1 cellular context compared by ENCODE assay signal in genomic region chr6:142302427-142303190, GRCh38.
TF ChIP-seq lines count a peak whose summit lies in the region.

No MANE protein-coding gene starts in this region.

TF ChIP-seq in HEK293, 187 proteins besides CTCF, POLR2A, EP300 and RAD21 (continued from another document):
- peak; percentile 55; the same call in 1 of the 2 replicates for TF ChIP-seq ZNF362 (tag by site-specific recombination; IDR thresholded peaks at IDR 0.05)
- no peak for TF ChIP-seq ZNF670 (tag by site-specific recombination; IDR thresholded peaks at IDR 0.05; ENCODE audit: low read depth)
- TF ChIP-seq REPIN1 (tag by site-specific recombination; IDR thresholded peaks at IDR 0.05; ENCODE audit: low read depth) = no peak
- no peak for TF ChIP-seq ZNF133 (tag by site-specific recombination; IDR thresholded peaks at IDR 0.05)
- TF ChIP-seq ZNF280D (tag by site-specific recombination; IDR thresholded peaks at IDR 0.05) = no peak
- no peak for TF ChIP-seq ZNF114 (tag by site-specific recombination; IDR thresholded peaks at IDR 0.05)
- no peak for TF ChIP-seq ZNF175 (tag by site-specific recombination; IDR thresholded peaks at IDR 0.05)
- no peak for TF ChIP-seq ZNF2 (tag by site-specific recombination; IDR thresholded peaks at IDR 0.05)
- TF ChIP-seq ZNF18 (tag by site-specific recombination; IDR thresholded peaks at IDR 0.05) = no peak
- no peak for TF ChIP-seq ZNF843 (tag by site-specific recombination; IDR thresholded peaks at IDR 0.05)
- TF ChIP-seq ZNF266 (tag by site-specific recombination; IDR thresholded peaks at IDR 0.05; ENCODE audit: low read depth) = no peak
- TF ChIP-seq ZFP69B (tag by site-specific recombination; IDR thresholded peaks at IDR 0.05) = no peak
- TF ChIP-seq ZNF280C (tag by site-specific recombination; IDR thresholded peaks at IDR 0.05) = no peak
- TF ChIP-seq ZNF19 (tag by site-specific recombination; IDR thresholded peaks at IDR 0.05; ENCODE audit: low read depth) = no peak
- TF ChIP-seq ZNF521 (tag by site-specific recombination; IDR thresholded peaks at IDR 0.05) = no peak
- no peak for TF ChIP-seq ZNF324 (tag by site-specific recombination; IDR thresholded peaks at IDR 0.05)
- no peak for TF ChIP-seq EGR2 (tag by site-specific recombination; IDR thresholded peaks at IDR 0.05; ENCODE audit: low read depth)
- no peak for TF ChIP-seq ZNF26 (tag by site-specific recombination; IDR thresholded peaks at IDR 0.05)
- TF ChIP-seq FEZF1 (tag by site-specific recombination; IDR thresholded peaks at IDR 0.05) = no peak
- 0 out of 2 replicates have a peak, but pooled peaks have one; percentile 45 for TF ChIP-seq HOXD13 (CRISPR knock-in tag; IDR thresholded peaks at IDR 0.05; ENCODE audit: borderline replicate concordance)
- peak; percentile 60 for TF ChIP-seq ZNF335 (tag by site-specific recombination; conservative IDR thresholded peaks at IDR 0.05)
- no peak for TF ChIP-seq HOXA7 (CRISPR knock-in tag; IDR thresholded peaks at IDR 0.05; ENCODE audit: borderline replicate concordance)
- TF ChIP-seq ZNF138 (tag by site-specific recombination; IDR thresholded peaks at IDR 0.05; ENCODE audit: borderline replicate concordance) = no peak
